9 cellular contexts compared by ENCODE assay signal in the genomic region with DNA sequence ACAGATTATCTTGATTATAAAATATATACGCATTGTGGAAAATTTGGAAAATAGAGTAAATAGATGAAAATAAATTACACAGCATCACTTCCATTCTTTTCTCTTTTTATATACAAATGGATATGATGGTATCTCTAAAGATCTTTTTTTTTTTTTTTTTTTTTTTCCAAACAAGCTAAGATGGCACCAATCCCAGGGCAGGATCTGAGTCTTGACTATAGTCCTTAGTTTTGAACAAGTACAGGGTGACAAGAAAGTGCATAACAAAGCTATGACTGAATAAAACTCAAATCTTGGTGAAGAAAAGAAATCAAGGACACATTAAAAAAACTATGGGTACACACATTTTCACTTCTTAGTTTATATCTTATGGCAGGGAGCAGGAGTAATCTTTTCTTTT. TPM values are rescaled to one million over a fixed set of nuclear protein-coding genes. Genes with fewer than 3 reads are reported as not detected.
DNase-seq lines count a peak whose midpoint lies in the region; ATAC-seq and TF ChIP-seq lines count a peak whose summit lies in the region.
"Had no signal": no experiment of that assay in that cellular context is flagged by ENCODE, and none has a peak within 500 bp of the region (broad histone marks: within the 10 kb centered on the region; RNA-seq: fewer than 3 reads in every experiment).

No MANE protein-coding gene starts in this region.

- BruUV-seq in MCF 10A (replicated peaks; lab: Mats Ljungman, UMichigan): no TSS peak

- H3K9me3 Mint-ChIP-seq in MCF 10A (ENCODE audit: unreplicated experiment): no peaks in the 10 kb centered on the region
- H3K9me3 Mint-ChIP-seq in activated naive CD8-positive, alpha-beta T cell treated with anti-CD3 and anti-CD28 coated beads for 36 hours: peaks cover 9% of the 10 kb centered on the region

- CTCF ChIA-PET in MCF 10A (lab: Yijun Ruan, JAX): interaction anchor here (0.7 to 2.3 kb wide), 5 partner anchors 12 to 423 kb away, joined by 3 to 11 read pairs (median 3); no protein-coding TSS in a partner anchor

- in situ Hi-C loops in transverse colon (cut with MboI; ENCODE audit: low pct_ligation_motif_present in 1 of 4, low pct_unique_long_range_greater_than_20kb in 1 of 4, low sequenced_read_pairs in 3 of 4): loop anchor here in 1 of 4 donors (10.0 kb wide), 1 partner anchor 52 kb away; no protein-coding TSS in a partner anchor

- DNase-seq in MCF 10A (ENCODE audit: unreplicated experiment) (no peak), breast epithelium (ENCODE audit: low spot score in 2 of 2) (no peak), left lung (no peak), transverse colon (no peak), cerebellar nuclear complex (lab: John Stamatoyannopoulos, UW) (no peak), RPMI8226 (no peak)
- DNase-seq in activated naive CD8-positive, alpha-beta T cell treated with anti-CD3 and anti-CD28 coated beads for 36 hours: no peak
- no peak for DNase-seq in stimulated activated CD8-positive, alpha-beta memory T cell treated with anti-CD3 and anti-CD28 coated beads, Interleukin-4, amount 100 ng/mL, for 48 hours

- no peak for TF ChIP-seq EP300 in transverse colon (IDR thresholded peaks at IDR 0.05; ENCODE audit: low read depth)

- H3K9me3 ChIP-seq in breast epithelium (peaks cover 0 to 5% of the 10 kb centered on the region in 2 donors), left lung (no peaks in the 10 kb centered on the region), transverse colon (no peaks in the 10 kb centered on the region)

- peaks cover 39% of the 10 kb centered on the region for H3K4me1 Mint-ChIP-seq in MCF 10A (ENCODE audit: insufficient read depth, unreplicated experiment)
- peaks cover 73% of the 10 kb centered on the region for H3K4me1 Mint-ChIP-seq in activated naive CD8-positive, alpha-beta T cell treated with anti-CD3 and anti-CD28 coated beads for 36 hours

- H3K27me3 Mint-ChIP-seq in MCF 10A (ENCODE audit: insufficient read depth, unreplicated experiment): no peaks in the 10 kb centered on the region
- H3K27me3 Mint-ChIP-seq in activated naive CD8-positive, alpha-beta T cell treated with anti-CD3 and anti-CD28 coated beads for 36 hours: no peaks in the 10 kb centered on the region
- H3K27me3 Mint-ChIP-seq: B cell had no signal

- intact Hi-C loops in MCF 10A (cut with micrococcal nuclease) (no loop called here), breast epithelium (cut with DNase I; ENCODE audit: low total_unique reads) (loop anchor here (10.0 kb wide), 1 partner anchor 202 kb away; a partner anchor contains a TSS), left lung (cut with DNase I) (no loop called here), transverse colon (cut with DNase I; ENCODE audit: low total_unique reads) (no loop called here)

- H3K4me3 ChIP-seq in breast epithelium (no peak overlapping the region), left lung (no peak overlapping the region), transverse colon (no peak overlapping the region)

- ATAC-seq in left lung: no peak

- H3K27me3 ChIP-seq in breast epithelium: no peaks in the 10 kb centered on the region
- H3K27me3 ChIP-seq in left lung: no peaks in the 10 kb centered on the region
- H3K27me3 ChIP-seq in transverse colon: no peaks in the 10 kb centered on the region

- H3K36me3 Mint-ChIP-seq in MCF 10A (ENCODE audit: insufficient read depth, unreplicated experiment): no peaks in the 10 kb centered on the region
- H3K36me3 Mint-ChIP-seq in activated naive CD8-positive, alpha-beta T cell treated with anti-CD3 and anti-CD28 coated beads for 36 hours: peaks cover 34% of the 10 kb centered on the region

- POLR2A ChIA-PET in MCF 10A (lab: Yijun Ruan, JAX): interaction anchor here (0.7 to 4.1 kb wide), 6 partner anchors 12 to 203 kb away, joined by 3 to 29 read pairs (median 3); a partner anchor contains a TSS

- H3K27ac ChIP-seq in breast epithelium (peak overlapping the region in 1 of 2 donors; percentile 38), left lung (peak overlapping the region; percentile 20 to 85), transverse colon (peak overlapping the region; percentile 71 to 78 (median 75))

- no peak for TF ChIP-seq POLR2A in breast epithelium (IDR thresholded peaks at IDR 0.05)
- TF ChIP-seq POLR2A in transverse colon (IDR thresholded peaks at IDR 0.05): no peak

- H3K4me3 Mint-ChIP-seq in MCF 10A (ENCODE audit: unreplicated experiment): peak overlapping the region; percentile 60
- peak overlapping the region; percentile 55 for H3K4me3 Mint-ChIP-seq in activated naive CD8-positive, alpha-beta T cell treated with anti-CD3 and anti-CD28 coated beads for 36 hours
- H3K4me3 Mint-ChIP-seq: B cell had no signal

- WGBS in transverse colon (ENCODE audit: low coverage in 1 of 2), 2 donors: 93 to 95% methylated on average over 1 of the region's 1 CpG

- H3K27ac Mint-ChIP-seq in MCF 10A (ENCODE audit: low read depth, unreplicated experiment): peak overlapping the region; percentile 70
- H3K27ac Mint-ChIP-seq in activated naive CD8-positive, alpha-beta T cell treated with anti-CD3 and anti-CD28 coated beads for 36 hours: peak overlapping the region; percentile 98
- H3K27ac Mint-ChIP-seq: B cell had no signal

- H3K36me3 ChIP-seq in breast epithelium (no peaks in the 10 kb centered on the region), left lung (no peaks in the 10 kb centered on the region), transverse colon (no peaks in the 10 kb centered on the region)

- no peak for TF ChIP-seq CTCF in MCF 10A (IDR thresholded peaks at IDR 0.05; ENCODE audit: unreplicated experiment)
- no peak for TF ChIP-seq CTCF in breast epithelium (IDR thresholded peaks at IDR 0.05)
- no peak for TF ChIP-seq CTCF in left lung (IDR thresholded peaks at IDR 0.05)
- no peak for TF ChIP-seq CTCF in transverse colon (IDR thresholded peaks at IDR 0.05)

- H3K4me1 ChIP-seq in breast epithelium: peaks cover 0 to 14% of the 10 kb centered on the region in 2 donors
- peaks cover 25 to 46% of the 10 kb centered on the region in 2 donors for H3K4me1 ChIP-seq in left lung
- H3K4me1 ChIP-seq in transverse colon: peaks cover 21 to 51% (median 29%) of the 10 kb centered on the region in 4 donors

RNA-seq across cellular contexts. Expression of a gene that starts 42.6 kb away (rescaled TPM):
- 27.8 and 33.7 TPM in 2 replicates for total RNA-seq in MCF 10A (2022)
- 10 to 100 TPM; 25.0 to 38.2 (median 30.5) TPM for total RNA-seq in breast epithelium
- total RNA-seq in activated naive CD8-positive, alpha-beta T cell treated with anti-CD3 and anti-CD28 coated beads for 36 hours: 10 to 100 TPM; 32.1 to 36.3 TPM
- total RNA-seq in left lung: 10 to 100 TPM; 17.2 to 22.3 TPM
- total RNA-seq in transverse colon: 10 to 100 TPM in 3 of 4 donors, 1 to 10 TPM in 1; 6.8 to 32.6 (median 15.3) TPM
